Comparison of ENCODE assay signal across 1 cellular context in genomic region chr12:70853326-70853725, GRCh38.
TF ChIP-seq lines count a peak whose summit lies in the region.

No MANE protein-coding gene starts in this region.

TF ChIP-seq in IMR-90, 13 proteins besides CTCF, POLR2A, EP300 and RAD21:
- peak; percentile 50 for TF ChIP-seq CEBPB (IDR thresholded peaks at IDR 0.05; ENCODE audit: low read depth, low read length)
- TF ChIP-seq, protein P1, sequence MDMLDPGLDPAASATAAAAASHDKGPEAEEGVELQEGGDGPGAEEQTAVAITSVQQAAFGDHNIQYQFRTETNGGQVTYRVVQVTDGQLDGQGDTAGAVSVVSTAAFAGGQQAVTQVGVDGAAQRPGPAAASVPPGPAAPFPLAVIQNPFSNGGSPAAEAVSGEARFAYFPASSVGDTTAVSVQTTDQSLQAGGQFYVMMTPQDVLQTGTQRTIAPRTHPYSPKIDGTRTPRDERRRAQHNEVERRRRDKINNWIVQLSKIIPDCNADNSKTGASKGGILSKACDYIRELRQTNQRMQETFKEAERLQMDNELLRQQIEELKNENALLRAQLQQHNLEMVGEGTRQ (IDR thresholded peaks at IDR 0.05; ENCODE audit: low read depth, low read length): no peak
